Comparison of ENCODE assay signal across 1 cellular context in genomic region chr2:218307415-218308090, GRCh38.
TF ChIP-seq lines count a peak whose summit lies in the region.

No MANE protein-coding gene starts in this region.

TF ChIP-seq in HepG2, 621 proteins besides CTCF, POLR2A, EP300 and RAD21:
- peak; percentile 27; the same call in 1 of the 2 replicates for TF ChIP-seq HNF1B (CRISPR knock-in tag; IDR thresholded peaks at IDR 0.05)
- TF ChIP-seq IKZF1 (IDR thresholded peaks at IDR 0.05): no peak
- 0 out of 2 replicates have a peak, but pooled peaks have one; percentile 17 for TF ChIP-seq FOXP4 (CRISPR knock-in tag; IDR thresholded peaks at IDR 0.05)
- TF ChIP-seq SAP130 (CRISPR knock-in tag; IDR thresholded peaks at IDR 0.05; ENCODE audit: low read depth): peak; percentile 20; the same call in 1 of the 2 replicates
- TF ChIP-seq SOX13 (IDR thresholded peaks at IDR 0.05): no peak
- peak in 1 of 2 experiments; percentile 34; a peak in 2 of 4 replicates for TF ChIP-seq SOX13 (CRISPR knock-in tag; conservative IDR thresholded peaks at IDR 0.05 in 1 of 2, IDR thresholded peaks at IDR 0.05 in 1 of 2)
- no peak for TF ChIP-seq AGO2 (optimal IDR thresholded peaks at IDR 0.05; ENCODE audit: low read depth, low read length)
